Comparison of ENCODE assay signal across 8 cellular contexts in genomic region chr2:74415762-74416395, GRCh38. TPM values are rescaled to one million over a fixed set of nuclear protein-coding genes. Genes with fewer than 3 reads are reported as not detected.
DNase-seq lines count a peak whose midpoint lies in the region; ATAC-seq and TF ChIP-seq lines count a peak whose summit lies in the region.

No MANE protein-coding gene starts in this region.

- peaks cover 37% of the 10 kb centered on the region for H3K4me1 ChIP-seq in left ventricle myocardium inferior
- peaks cover 15% of the 10 kb centered on the region for H3K4me1 ChIP-seq in skeletal muscle satellite cell (ENCODE audit: control insufficient read depth, insufficient read depth, low read length)

- H3K27ac ChIP-seq in left ventricle myocardium inferior (replicated peaks), result peak overlapping the region; percentile 78

- H3K4me1 Mint-ChIP-seq in activated T-cell treated with anti-CD3 and anti-CD28 coated beads, Interleukin-2, amount 50 U/mL, for 4 hours (ENCODE audit: low read depth), result peaks cover 26% of the 10 kb centered on the region

- H3K9me3 Mint-ChIP-seq in activated T-cell treated with anti-CD3 and anti-CD28 coated beads, Interleukin-2, amount 50 U/mL, for 4 hours, result no peaks in the 10 kb centered on the region

- H3K36me3 Mint-ChIP-seq in activated T-cell treated with anti-CD3 and anti-CD28 coated beads, Interleukin-2, amount 50 U/mL, for 4 hours (ENCODE audit: insufficient read depth), result no peaks in the 10 kb centered on the region

- peaks cover 12% of the 10 kb centered on the region for H3K27me3 Mint-ChIP-seq in activated T-cell treated with anti-CD3 and anti-CD28 coated beads, Interleukin-2, amount 50 U/mL, for 4 hours (ENCODE audit: low read depth)

- no peaks in the 10 kb centered on the region for H3K27me3 ChIP-seq in GM06990 (replicated peaks; ENCODE audit: control insufficient read depth, insufficient read depth, low read length)
- H3K27me3 ChIP-seq in left ventricle myocardium inferior (ENCODE audit: low read depth), result no peaks in the 10 kb centered on the region
- H3K27me3 ChIP-seq in skeletal muscle satellite cell (ENCODE audit: control insufficient read depth, insufficient read depth, low read length), result no peaks in the 10 kb centered on the region

- H3K9me3 ChIP-seq in left ventricle myocardium inferior (replicated peaks) (no peaks in the 10 kb centered on the region), skeletal muscle satellite cell (replicated peaks; ENCODE audit: low read length) (no peaks in the 10 kb centered on the region)

- TF ChIP-seq CTCF in GM06990 (IDR thresholded peaks at IDR 0.05; ENCODE audit: insufficient read depth, low read length, poor library complexity, severe bottlenecking) (no peak), left ventricle myocardium inferior (IDR thresholded peaks at IDR 0.05; ENCODE audit: borderline replicate concordance) (no peak), omental fat pad (IDR thresholded peaks at IDR 0.05) (no peak)

- no peaks in the 10 kb centered on the region for H3K36me3 ChIP-seq in GM06990 (ENCODE audit: control insufficient read depth, insufficient read depth, low read length)
- no peaks in the 10 kb centered on the region for H3K36me3 ChIP-seq in left ventricle myocardium inferior
- no peaks in the 10 kb centered on the region for H3K36me3 ChIP-seq in skeletal muscle satellite cell (ENCODE audit: insufficient read depth, low read length)

- no peak overlapping the region for H3K9ac ChIP-seq in skeletal muscle satellite cell (ENCODE audit: low read depth, low read length)

- ATAC-seq in activated T-cell treated with anti-CD3 and anti-CD28 coated beads, Interleukin-2, amount 50 U/mL, for 4 hours, result peak; percentile 19 to 22
- ATAC-seq in GM19455 (IDR thresholded peaks at IDR 0.05; ENCODE audit: unreplicated experiment) (no peak), omental fat pad (ENCODE audit: low FRiP score) (no peak), GM19467 (IDR thresholded peaks at IDR 0.05; ENCODE audit: unreplicated experiment) (no peak)

- peak; percentile 51 for DNase-seq in GM06990 (ENCODE audit: extremely low read depth, insufficient read length)
- DNase-seq in activated T-cell treated with anti-CD3 and anti-CD28 coated beads, Interleukin-2, amount 50 U/mL, for 4 hours, result no peak
- DNase-seq in left ventricle myocardium inferior, result no peak
- DNase-seq in omental fat pad (ENCODE audit: low spot score), result no peak
- no peak for DNase-seq in midbrain (lab: John Stamatoyannopoulos, UW)

- peak overlapping the region; percentile 59 for H3K4me3 Mint-ChIP-seq in activated T-cell treated with anti-CD3 and anti-CD28 coated beads, Interleukin-2, amount 50 U/mL, for 4 hours

- H3K4me2 ChIP-seq in skeletal muscle satellite cell (ENCODE audit: low read length), result peak overlapping the region; percentile 89

- peak overlapping the region; percentile 0; the same call in 1 of the 2 replicates for H3K4me3 ChIP-seq in GM06990 (replicated peaks; ENCODE audit: low read depth, low read length)
- peak overlapping the region; percentile 79 for H3K4me3 ChIP-seq in left ventricle myocardium inferior
- no peak overlapping the region for H3K4me3 ChIP-seq in skeletal muscle satellite cell (ENCODE audit: low read length)

- intact Hi-C loops in left ventricle myocardium inferior (cut with micrococcal nuclease), result no loop called here

RNA-seq across cellular contexts. Expression of gene C2orf81, which starts 5.5 kb away (rescaled TPM):
- 1 to 10 TPM; 1.3 to 1.4 (median 1.4) TPM for total RNA-seq in activated T-cell treated with anti-CD3 and anti-CD28 coated beads, Interleukin-2, amount 50 U/mL, for 4 hours
- total RNA-seq in left ventricle myocardium inferior (0.82 TPM), omental fat pad (1 to 10 TPM in 2 of 4 donors, under 1 TPM in 2; 0.48 to 1.4 (median 1.0) TPM)
- total RNA-seq in skeletal muscle satellite cell (2012; rRNA removed), result 1.3 TPM in 2 replicates

RNA-seq across cellular contexts. Expression of gene WDR54, which starts 5.7 kb away (rescaled TPM):
- 10 to 100 TPM; 29.1 to 32.1 (median 31.3) TPM for total RNA-seq in activated T-cell treated with anti-CD3 and anti-CD28 coated beads, Interleukin-2, amount 50 U/mL, for 4 hours
- total RNA-seq in left ventricle myocardium inferior (2.9 TPM), omental fat pad (10 to 100 TPM in 1 of 4 donors, 1 to 10 TPM in 3; 3.0 to 10.5 (median 6.1) TPM)
- 55.8 and 62.0 TPM in 2 replicates for total RNA-seq in skeletal muscle satellite cell (2012; rRNA removed)

RNA-seq across cellular contexts. Expression of gene RTKN, which starts 25.9 kb away (rescaled TPM):
- 1 to 10 TPM in 1 of 3 donors, under 1 TPM in 2; 0.47 to 1.0 (median 0.71) TPM for total RNA-seq in activated T-cell treated with anti-CD3 and anti-CD28 coated beads, Interleukin-2, amount 50 U/mL, for 4 hours
- total RNA-seq in left ventricle myocardium inferior, result 14.0 TPM
- total RNA-seq in skeletal muscle satellite cell (2012; rRNA removed), result 6.8 and 7.6 TPM in 2 replicates
- total RNA-seq in omental fat pad, result 10 to 100 TPM in 3 of 4 donors, 1 to 10 TPM in 1; 9.1 to 32.2 (median 19.3) TPM

RNA-seq across cellular contexts. Expression of gene DCTN1, which starts 35.8 kb away (rescaled TPM):
- 10 to 100 TPM; 94.4 to 97.7 (median 97.6) TPM for total RNA-seq in activated T-cell treated with anti-CD3 and anti-CD28 coated beads, Interleukin-2, amount 50 U/mL, for 4 hours
- 201 TPM for total RNA-seq in left ventricle myocardium inferior
- 112 and 116 TPM in 2 replicates for total RNA-seq in skeletal muscle satellite cell (2012; rRNA removed)
- 100 to 1,000 TPM in 3 of 4 donors, 10 to 100 TPM in 1; 83.1 to 122 (median 114) TPM for total RNA-seq in omental fat pad

RNA-seq across cellular contexts. Expression of gene INO80B, which starts 39.0 kb away (rescaled TPM):
- 10 to 100 TPM; 49.3 to 72.6 (median 55.8) TPM for total RNA-seq in activated T-cell treated with anti-CD3 and anti-CD28 coated beads, Interleukin-2, amount 50 U/mL, for 4 hours
- total RNA-seq in left ventricle myocardium inferior, result 19.3 TPM
- total RNA-seq in skeletal muscle satellite cell (2012; rRNA removed), result 8.1 and 13.8 TPM in 2 replicates
- 10 to 100 TPM in 3 of 4 donors, 1 to 10 TPM in 1; 4.6 to 26.5 (median 14.9) TPM for total RNA-seq in omental fat pad

Comparison
In these comparisons a context has a peak if more than half of its experiments do, and no peak if none do; other contexts are left out.
1. ATAC-seq: peak in activated T-cell treated with anti-CD3 and anti-CD28 coated beads, Interleukin-2, amount 50 U/mL, for 4 hours (2 of 2); none in GM19455 (single experiment), omental fat pad (single experiment) and GM19467 (single experiment).